24 cellular contexts compared by ENCODE assay signal in genomic region chrX:37314526-37314925, GRCh38. TPM values are rescaled to one million over a fixed set of nuclear protein-coding genes. Genes with fewer than 3 reads are reported as not detected.
DNase-seq lines count a peak whose midpoint lies in the region; ATAC-seq and TF ChIP-seq lines count a peak whose summit lies in the region.
"Had no signal": no experiment of that assay in that cellular context is flagged by ENCODE, and none has a peak within 500 bp of the region (broad histone marks: within the 10 kb centered on the region; RNA-seq: fewer than 3 reads in every experiment).

No MANE protein-coding gene starts in this region.

- no peaks in the 10 kb centered on the region for H3K27me3 ChIP-seq in thyroid gland
- H3K27me3 ChIP-seq in Peyer's patch: no peaks in the 10 kb centered on the region
- H3K27me3 ChIP-seq: ascending aorta had no signal

- peak; percentile 42 for DNase-seq in AG09309 (ENCODE audit: low read depth)
- peak; percentile 63 for DNase-seq in HFFc6
- DNase-seq in choroid plexus epithelial cell (ENCODE audit: low read depth): peak; percentile 73
- peak; percentile 89 for DNase-seq in kidney tubule cell (ENCODE audit: low spot score)
- no peak for DNase-seq in thyroid gland
- DNase-seq in Peyer's patch: no peak
- DNase-seq: activated CD4-positive, alpha-beta T cell treated with anti-CD3 and anti-CD28 coated beads for 48 hours; CD8-positive, alpha-beta memory T cell; effector memory CD8-positive, alpha-beta T cell; heart left ventricle; Kasumi-1; NCI-H1105; NCI-H2029 treated with DMSO at 0.1 percent for 48 hours; NCI-H446 had no signal

- H3K4me3 ChIP-seq in AG09309 (ENCODE audit: control insufficient read depth, low read depth, low read length): no peak overlapping the region
- H3K4me3 ChIP-seq in choroid plexus epithelial cell (ENCODE audit: low read depth, low read length): no peak overlapping the region
- no peak overlapping the region for H3K4me3 ChIP-seq in thyroid gland (replicated peaks in 1 of 3)
- H3K4me3 ChIP-seq in Peyer's patch: no peak overlapping the region
- H3K4me3 ChIP-seq: ascending aorta, GM23338, heart left ventricle had no signal

- no peaks in the 10 kb centered on the region for H3K36me3 Mint-ChIP-seq in HFFc6 (ENCODE audit: low read depth)
- H3K36me3 Mint-ChIP-seq: activated naive CD4-positive, alpha-beta T cell treated with anti-CD3 and anti-CD28 coated beads, Interleukin-2, amount 50 U/mL, for 24 hours; CD8-positive, alpha-beta memory T cell; stimulated activated effector memory CD8-positive, alpha-beta T cell treated with anti-CD3 and anti-CD28 coated beads, Interleukin-12 subunit alpha, Interleukin-12 subunit beta, amount 100 ng/mL, for 72 hours had no signal

- TF ChIP-seq POLR2A in thyroid gland (IDR thresholded peaks at IDR 0.05): no peak
- no peak for TF ChIP-seq POLR2A in Peyer's patch (IDR thresholded peaks at IDR 0.05)

- no peaks in the 10 kb centered on the region for H3K36me3 ChIP-seq in thyroid gland
- H3K36me3 ChIP-seq in Peyer's patch: no peaks in the 10 kb centered on the region
- H3K36me3 ChIP-seq: ascending aorta, heart left ventricle had no signal

- H3K4me1 ChIP-seq in thyroid gland (no peaks in the 10 kb centered on the region), Peyer's patch (no peaks in the 10 kb centered on the region)
- H3K4me1 ChIP-seq: ascending aorta, heart left ventricle, parathyroid adenoma had no signal

- TF ChIP-seq CTCF in AG09309 (IDR thresholded peaks at IDR 0.05; ENCODE audit: control insufficient read depth, insufficient read depth, low read depth, low read length, missing control alignments) (no peak), HFFc6 (IDR thresholded peaks at IDR 0.05) (no peak), choroid plexus epithelial cell (conservative IDR thresholded peaks at IDR 0.05; ENCODE audit: low read depth, low read length) (no peak), thyroid gland (IDR thresholded peaks at IDR 0.05) (no peak), Peyer's patch (IDR thresholded peaks at IDR 0.05) (no peak)

- intact Hi-C loops in thyroid gland (cut with DNase I): no loop called here

- peaks cover 36% of the 10 kb centered on the region for H3K4me1 Mint-ChIP-seq in HFFc6 (ENCODE audit: low read depth)
- H3K4me1 Mint-ChIP-seq: activated naive CD4-positive, alpha-beta T cell treated with anti-CD3 and anti-CD28 coated beads, Interleukin-2, amount 50 U/mL, for 24 hours; CD8-positive, alpha-beta memory T cell; GM23338; nephron; stimulated activated effector memory CD8-positive, alpha-beta T cell treated with anti-CD3 and anti-CD28 coated beads, Interleukin-12 subunit alpha, Interleukin-12 subunit beta, amount 100 ng/mL, for 72 hours had no signal

- ATAC-seq in HG03039 (IDR thresholded peaks at IDR 0.05; ENCODE audit: unreplicated experiment) (no peak), HG03469 (IDR thresholded peaks at IDR 0.05; ENCODE audit: unreplicated experiment) (no peak)
- ATAC-seq: effector memory CD8-positive, alpha-beta T cell; GM23338; heart left ventricle; stimulated activated effector memory CD8-positive, alpha-beta T cell treated with anti-CD3 and anti-CD28 coated beads, Interleukin-12 subunit alpha, Interleukin-12 subunit beta, amount 100 ng/mL, for 72 hours had no signal

- H3K9me3 ChIP-seq in thyroid gland (no peaks in the 10 kb centered on the region), Peyer's patch (no peaks in the 10 kb centered on the region)
- H3K9me3 ChIP-seq: ascending aorta, heart left ventricle had no signal

- no peaks in the 10 kb centered on the region for H3K9me3 Mint-ChIP-seq in HFFc6
- H3K9me3 Mint-ChIP-seq: activated naive CD4-positive, alpha-beta T cell treated with anti-CD3 and anti-CD28 coated beads, Interleukin-2, amount 50 U/mL, for 24 hours; effector memory CD8-positive, alpha-beta T cell; GM23338; nephron; stimulated activated effector memory CD8-positive, alpha-beta T cell treated with anti-CD3 and anti-CD28 coated beads, Interleukin-12 subunit alpha, Interleukin-12 subunit beta, amount 100 ng/mL, for 72 hours had no signal

- H3K27ac ChIP-seq in thyroid gland: no peak overlapping the region
- no peak overlapping the region for H3K27ac ChIP-seq in Peyer's patch
- H3K27ac ChIP-seq: ascending aorta, heart left ventricle, parathyroid adenoma had no signal

- H3K27me3 Mint-ChIP-seq in HFFc6 (ENCODE audit: insufficient read depth): peaks cover 6% of the 10 kb centered on the region; the same call in 1 of the 2 replicates
- H3K27me3 Mint-ChIP-seq: activated naive CD4-positive, alpha-beta T cell treated with anti-CD3 and anti-CD28 coated beads, Interleukin-2, amount 50 U/mL, for 24 hours; effector memory CD8-positive, alpha-beta T cell had no signal

- H3K4me3 Mint-ChIP-seq in HFFc6: peak overlapping the region; percentile 37; the same call in 1 of the 2 replicates
- H3K4me3 Mint-ChIP-seq: activated naive CD4-positive, alpha-beta T cell treated with anti-CD3 and anti-CD28 coated beads, Interleukin-2, amount 50 U/mL, for 24 hours; CD8-positive, alpha-beta memory T cell; effector memory CD8-positive, alpha-beta T cell; GM23338; nephron; stimulated activated effector memory CD8-positive, alpha-beta T cell treated with anti-CD3 and anti-CD28 coated beads, Interleukin-12 subunit alpha, Interleukin-12 subunit beta, amount 100 ng/mL, for 72 hours had no signal

- peak overlapping the region; percentile 79 for H3K27ac Mint-ChIP-seq in HFFc6
- H3K27ac Mint-ChIP-seq: activated naive CD4-positive, alpha-beta T cell treated with anti-CD3 and anti-CD28 coated beads, Interleukin-2, amount 50 U/mL, for 24 hours; CD8-positive, alpha-beta memory T cell; effector memory CD8-positive, alpha-beta T cell; GM23338; nephron; stimulated activated effector memory CD8-positive, alpha-beta T cell treated with anti-CD3 and anti-CD28 coated beads, Interleukin-12 subunit alpha, Interleukin-12 subunit beta, amount 100 ng/mL, for 72 hours had no signal

RNA-seq across cellular contexts. Expression of gene PRRG1, which starts 34.6 kb away (rescaled TPM):
- total RNA-seq in HFFc6 (2021; fragmentation: NEBNext Ultra II Directional; extraction: Animal tissue kit (Norgen Biotek cat#: 25700)): 10 to 100 TPM in 5 of 6 experiments, 1 to 10 TPM in 1; 9.8 to 12.9 (median 11.9) TPM
- total RNA-seq in thyroid gland (10 to 100 TPM; 23.7 to 28.5 (median 24.0) TPM), Peyer's patch (10 to 100 TPM in 2 of 4 donors, 1 to 10 TPM in 2; 2.5 to 12.6 (median 9.8) TPM)
- total RNA-seq: CD8-positive, alpha-beta memory T cell; mononuclear cell; T-helper 1 cell treated with Interleukin-12 subunit alpha and Interleukin-12 subunit beta and Interleukin-4 antibody, amounts not matched to agents 30 ng/mL and 1 ng/mL, for 36 hours had no signal

Comparison
In these comparisons a context has a peak if more than half of its experiments do, and no peak if none do; other contexts are left out.
1. DNase-seq: peak in AG09309 (single experiment), HFFc6 (single experiment), choroid plexus epithelial cell (single experiment) and kidney tubule cell (single experiment); none in thyroid gland (0 of 2) and Peyer's patch (0 of 3).